11 cellular contexts compared by ENCODE assay signal in genomic region chr1:43388021-43388575, GRCh38. TPM values are rescaled to one million over a fixed set of nuclear protein-coding genes. Genes with fewer than 3 reads are reported as not detected.
A peak's percentile ranks its signal among the peaks of the same experiment; 100 is the strongest.
DNase-seq lines count a peak whose midpoint lies in the region; ATAC-seq and TF ChIP-seq lines count a peak whose summit lies in the region.
"Had no signal": no experiment of that assay in that cellular context is flagged by ENCODE, and none has a peak within 500 bp of the region (broad histone marks: within the 10 kb centered on the region; RNA-seq: fewer than 3 reads in every experiment).

No MANE protein-coding gene starts in this region.

- H3K4me3 Mint-ChIP-seq in Caco-2 (ENCODE audit: unreplicated experiment) (peak overlapping the region; percentile 88), chondrocyte (ENCODE audit: unreplicated experiment) (peak overlapping the region; percentile 100)

- H3K36me3 ChIP-seq in Caco-2 (ENCODE audit: control insufficient read depth, insufficient read depth, low read length) (no peaks in the 10 kb centered on the region), Loucy (ENCODE audit: insufficient read depth, low read length) (peaks cover 38% of the 10 kb centered on the region; the same call in 1 of the 2 replicates), neural cell (ENCODE audit: insufficient read depth, low read length) (no peaks in the 10 kb centered on the region)

- no peak for ATAC-seq in HG03025 (IDR thresholded peaks at IDR 0.05; ENCODE audit: low FRiP score, unreplicated experiment)
- ATAC-seq in GM18520 (IDR thresholded peaks at IDR 0.05; ENCODE audit: unreplicated experiment): no peak

- DNase-seq in Caco-2 (no peak), chondrocyte (ENCODE audit: low spot score) (no peak), NCI-H1105 treated with DMSO at 0.1 percent for 48 hours (lab: John Stamatoyannopoulos, UW) (no peak), A172 (ENCODE audit: low spot score) (no peak)
- DNase-seq: NCI-H2029; stimulated activated CD4-positive, alpha-beta T cell treated with anti-CD3 and anti-CD28 coated beads, Interleukin-2, amount 100 ng/mL, for 48 hours had no signal

- H3K4me1 ChIP-seq in Caco-2 (no peaks in the 10 kb centered on the region), Loucy (ENCODE audit: insufficient read depth, low read length, poor library complexity, severe bottlenecking) (peaks cover 25% of the 10 kb centered on the region)

- no peak overlapping the region for H2AFZ ChIP-seq in Loucy (ENCODE audit: low read length)
- H2AFZ ChIP-seq in neural cell (ENCODE audit: low read depth, low read length): no peak overlapping the region

- CTCF ChIA-PET in Caco-2 (lab: Charles Lee): no interaction called here

- intact Hi-C loops in Caco-2 (cut with micrococcal nuclease; ENCODE audit: unreplicated experiment): no loop called here

- no peak overlapping the region for H3K27ac ChIP-seq in neural cell (ENCODE audit: low read length)

- H3K9me3 Mint-ChIP-seq in Caco-2 (ENCODE audit: unreplicated experiment) (no peaks in the 10 kb centered on the region), chondrocyte (ENCODE audit: low read depth) (no peaks in the 10 kb centered on the region)

- POLR2A ChIA-PET in Caco-2 (lab: Charles Lee): interaction anchor here (1.3 kb wide), 1 partner anchor 20 kb away, joined by 10 read pairs; the partner anchor contains the start of gene ELOVL1

- H3K27me3 Mint-ChIP-seq in Caco-2 (ENCODE audit: insufficient read depth, unreplicated experiment) (no peaks in the 10 kb centered on the region), chondrocyte (ENCODE audit: low read depth) (no peaks in the 10 kb centered on the region)

- H3K4me2 ChIP-seq in Loucy (ENCODE audit: low read depth, low read length, poor library complexity, severe bottlenecking) (peak overlapping the region; percentile 91), neural cell (ENCODE audit: low read length) (peak overlapping the region; percentile 80)

- H3K9me2 ChIP-seq in Loucy (replicated peaks; ENCODE audit: low read depth, low read length) (no peaks in the 10 kb centered on the region), neural cell (ENCODE audit: insufficient read depth, low read length) (no peaks in the 10 kb centered on the region)

- H3K36me3 Mint-ChIP-seq in Caco-2 (ENCODE audit: insufficient read depth, unreplicated experiment) (peaks cover 39% of the 10 kb centered on the region), chondrocyte (ENCODE audit: low read depth) (peaks cover 29% of the 10 kb centered on the region)

- H3K27ac Mint-ChIP-seq in Caco-2 (ENCODE audit: unreplicated experiment): peak overlapping the region; percentile 95
- peak overlapping the region; percentile 100 for H3K27ac Mint-ChIP-seq in chondrocyte (ENCODE audit: unreplicated experiment)

- no peaks in the 10 kb centered on the region for H3K27me3 ChIP-seq in Caco-2 (replicated peaks; ENCODE audit: control insufficient read depth, insufficient read depth, low read length)
- H3K27me3 ChIP-seq in Loucy (ENCODE audit: insufficient read depth, low read length, poor library complexity, severe bottlenecking): no peaks in the 10 kb centered on the region
- no peaks in the 10 kb centered on the region for H3K27me3 ChIP-seq in neural cell (ENCODE audit: insufficient read depth, low read depth, low read length)

- no peaks in the 10 kb centered on the region for H3K9me3 ChIP-seq in Caco-2
- H3K9me3 ChIP-seq in Loucy (ENCODE audit: insufficient read depth, low read depth, low read length): no peaks in the 10 kb centered on the region
- H3K9me3 ChIP-seq in neural cell (ENCODE audit: low read length): no peaks in the 10 kb centered on the region

- H3F3A ChIP-seq in Loucy (ENCODE audit: low read depth): no peaks in the 10 kb centered on the region
- no peaks in the 10 kb centered on the region for H3F3A ChIP-seq in neural cell (ENCODE audit: insufficient read depth, low read length, poor library complexity, severe bottlenecking)

- no TSS peak for BruUV-seq in Caco-2 (replicated peaks; lab: Mats Ljungman, UMichigan)

- no peak for TF ChIP-seq RAD21 in neural cell (conservative IDR thresholded peaks at IDR 0.05)

- H3K9ac ChIP-seq in Loucy (ENCODE audit: low read depth, low read length, poor library complexity, severe bottlenecking) (peak overlapping the region; percentile 93), neural cell (ENCODE audit: low read length) (no peak overlapping the region)

- peaks cover 10% of the 10 kb centered on the region for H4K20me1 ChIP-seq in Loucy (ENCODE audit: insufficient read depth, low read length, poor library complexity, severe bottlenecking)
- H4K20me1 ChIP-seq in neural cell (ENCODE audit: insufficient read depth): no peaks in the 10 kb centered on the region

- H3K4me3 ChIP-seq in Caco-2 (ENCODE audit: low read depth, low read length) (no peak overlapping the region), Loucy (ENCODE audit: low read length, poor library complexity, severe bottlenecking) (peak overlapping the region; percentile 85), neural cell (ENCODE audit: low read length) (peak overlapping the region; percentile 84)

- H3K4me1 Mint-ChIP-seq in Caco-2 (ENCODE audit: low read depth, unreplicated experiment) (peaks cover 15% of the 10 kb centered on the region), chondrocyte (ENCODE audit: low read depth) (peaks cover 37% of the 10 kb centered on the region)

- no peak for TF ChIP-seq EP300 in neural cell (conservative IDR thresholded peaks at IDR 0.05; ENCODE audit: poor library complexity, severe bottlenecking)

- peaks cover 41% of the 10 kb centered on the region for H3K79me2 ChIP-seq in Loucy (ENCODE audit: insufficient read depth, low read length)
- peaks cover 31% of the 10 kb centered on the region for H3K79me2 ChIP-seq in neural cell (replicated peaks; ENCODE audit: insufficient read depth, low read length)

- TF ChIP-seq CTCF in Caco-2 (IDR thresholded peaks at IDR 0.05; ENCODE audit: insufficient read depth in 1 of 2, low read depth in 1 of 2, low read length in 1 of 2, severe bottlenecking in 1 of 2, unreplicated experiment in 1 of 2) (no peak), Loucy (conservative IDR thresholded peaks at IDR 0.05; ENCODE audit: low read length) (no peak), chondrocyte (IDR thresholded peaks at IDR 0.05) (no peak), neural cell (IDR thresholded peaks at IDR 0.05; ENCODE audit: poor library complexity, severe bottlenecking) (no peak)

TF ChIP-seq in neural cell, 6 proteins besides CTCF, POLR2A, EP300 and RAD21:
- TF ChIP-seq MXI1 (conservative IDR thresholded peaks at IDR 0.05; ENCODE audit: poor library complexity, severe bottlenecking): no peak
- TF ChIP-seq REST (IDR thresholded peaks at IDR 0.05; ENCODE audit: borderline replicate concordance): no peak
- no peak for TF ChIP-seq TAF1 (IDR thresholded peaks at IDR 0.05; ENCODE audit: low read depth)
- TF ChIP-seq POLR2AphosphoS5 (IDR thresholded peaks at IDR 0.05): no peak
- TF ChIP-seq EZH2 (IDR thresholded peaks at IDR 0.05; ENCODE audit: borderline replicate concordance, insufficient read depth, low read length, poor library complexity, severe bottlenecking): no peak
- no peak for TF ChIP-seq SMC3 (conservative IDR thresholded peaks at IDR 0.05; ENCODE audit: poor library complexity)

RNA-seq across cellular contexts. Expression of gene MED8, which starts 1.5 kb away (rescaled TPM):
- total RNA-seq in Caco-2 (2022) (33.3 and 35.8 TPM in 2 replicates), chondrocyte (48.3 to 48.6 TPM (median 48.4 TPM) in 3 replicates)
- polyA plus RNA-seq in neural cell: 59.2 and 72.7 TPM in 2 replicates
- 32.6 and 34.1 TPM in 2 replicates for polyA minus RNA-seq in neural cell
- total RNA-seq in A172 (2014; rRNA removed; shearing (Covaris generic)): 76.1 and 80.9 TPM in 2 replicates

RNA-seq across cellular contexts. Expression of gene SZT2, which starts 1.6 kb away (rescaled TPM):
- total RNA-seq in Caco-2 (2022): 29.0 and 31.6 TPM in 2 replicates
- 29.3 to 64.0 TPM (median 33.6 TPM) in 3 replicates for total RNA-seq in chondrocyte
- 6.6 and 6.7 TPM in 2 replicates for polyA plus RNA-seq in neural cell
- 33.7 and 35.5 TPM in 2 replicates for polyA minus RNA-seq in neural cell
- 6.6 and 9.7 TPM in 2 replicates for total RNA-seq in A172 (2014; rRNA removed; shearing (Covaris generic))

RNA-seq across cellular contexts. Expression of gene ELOVL1, which starts 20.3 kb away (rescaled TPM):
- 66.8 and 67.1 TPM in 2 replicates for total RNA-seq in Caco-2 (2022)
- 78.9 to 103 TPM (median 101 TPM) in 3 replicates for total RNA-seq in chondrocyte
- polyA plus RNA-seq in neural cell: 11.9 and 12.9 TPM in 2 replicates
- 2.7 and 2.9 TPM in 2 replicates for polyA minus RNA-seq in neural cell
- total RNA-seq in A172 (2014; rRNA removed; shearing (Covaris generic)): 101 and 103 TPM in 2 replicates

RNA-seq across cellular contexts. Expression of gene CDC20, which starts 29.3 kb away (rescaled TPM):
- total RNA-seq in Caco-2 (2022) (123 and 125 TPM in 2 replicates), chondrocyte (14.4 to 16.9 TPM (median 14.5 TPM) in 3 replicates)
- polyA plus RNA-seq in neural cell: 2.8 and 5.7 TPM in 2 replicates
- 1.5 and 3.2 TPM in 2 replicates for polyA minus RNA-seq in neural cell
- total RNA-seq in A172 (2014; rRNA removed; shearing (Covaris generic)): 190 and 245 TPM in 2 replicates

RNA-seq across cellular contexts. Expression of gene MPL, which starts 50.5 kb away (rescaled TPM):
- total RNA-seq in Caco-2 (2022) (0.49 TPM in 1 of 2 replicates, not detected in the other), chondrocyte (not detected in 3 replicates)
- polyA plus RNA-seq in neural cell: not detected in 2 replicates
- not detected in 2 replicates for polyA minus RNA-seq in neural cell
- total RNA-seq in A172 (2014; rRNA removed; shearing (Covaris generic)): not detected in 2 replicates
- total RNA-seq: activated CD8-positive, alpha-beta memory T cell treated with anti-CD3 and anti-CD28 coated beads for 36 hours had no signal
